In genomic region chr6:157953580-157954091, GRCh38 we compare ENCODE assay signal across 1 cellular context.
TF ChIP-seq lines count a peak whose summit lies in the region.

No MANE protein-coding gene starts in this region.

TF ChIP-seq in HepG2, 621 proteins besides CTCF, POLR2A, EP300 and RAD21 (continued from another document):
- peak; percentile 70 for TF ChIP-seq ZNF687 (CRISPR knock-in tag; IDR thresholded peaks at IDR 0.05)
- TF ChIP-seq ZSCAN20 (CRISPR knock-in tag; IDR thresholded peaks at IDR 0.05; ENCODE audit: borderline replicate concordance) = 0 out of 2 replicates have a peak, but pooled peaks have one; percentile 45
- no peak for TF ChIP-seq SAFB2 (CRISPR knock-in tag; IDR thresholded peaks at IDR 0.05; ENCODE audit: borderline replicate concordance, low read depth)
- 0 out of 2 replicates have a peak, but pooled peaks have one; percentile 46 for TF ChIP-seq ZNF138 (CRISPR knock-in tag; IDR thresholded peaks at IDR 0.05; ENCODE audit: low read depth)
- no peak for TF ChIP-seq GTF2F1 (IDR thresholded peaks at IDR 0.05; ENCODE audit: low read length)
- TF ChIP-seq PITX1 (CRISPR knock-in tag; IDR thresholded peaks at IDR 0.05) = peak; percentile 46; the same call in 1 of the 2 replicates
- TF ChIP-seq TCF7L2 (IDR thresholded peaks at IDR 0.05; ENCODE audit: low read depth, low read length) = no peak
- peak; percentile 31; the same call in 1 of the 2 replicates for TF ChIP-seq NRL (CRISPR knock-in tag; IDR thresholded peaks at IDR 0.05; ENCODE audit: borderline replicate concordance)
- TF ChIP-seq NFKBIZ (CRISPR knock-in tag; IDR thresholded peaks at IDR 0.05) = no peak
- TF ChIP-seq ZNF136 (CRISPR knock-in tag; IDR thresholded peaks at IDR 0.05; ENCODE audit: low read depth) = no peak
- peak; percentile 51; the same call in 1 of the 2 replicates for TF ChIP-seq FLYWCH1 (CRISPR knock-in tag; IDR thresholded peaks at IDR 0.05)
- TF ChIP-seq ZBTB7A (CRISPR knock-in tag; IDR thresholded peaks at IDR 0.05) = 0 out of 2 replicates have a peak, but pooled peaks have one; percentile 45
- TF ChIP-seq TGIF2 (CRISPR knock-in tag; IDR thresholded peaks at IDR 0.05) = 0 out of 2 replicates have a peak, but pooled peaks have one; percentile 60
- no peak for TF ChIP-seq ZNF609 (CRISPR knock-in tag; IDR thresholded peaks at IDR 0.05; ENCODE audit: borderline replicate concordance)
- no peak for TF ChIP-seq ZNF335 (CRISPR knock-in tag; IDR thresholded peaks at IDR 0.05)
- no peak for TF ChIP-seq ZNF180 (CRISPR knock-in tag; IDR thresholded peaks at IDR 0.05; ENCODE audit: borderline replicate concordance, low read depth)
- TF ChIP-seq ZNF879 (CRISPR knock-in tag; IDR thresholded peaks at IDR 0.05) = 0 out of 2 replicates have a peak, but pooled peaks have one; percentile 57
- TF ChIP-seq BCL3 (CRISPR knock-in tag; IDR thresholded peaks at IDR 0.05) = peak; percentile 55; the same call in 1 of the 2 replicates
- TF ChIP-seq ZNF777 (CRISPR knock-in tag; IDR thresholded peaks at IDR 0.05) = peak; percentile 69; the same call in 1 of the 2 replicates
- TF ChIP-seq ZBTB14 (CRISPR knock-in tag; IDR thresholded peaks at IDR 0.05) = 0 out of 2 replicates have a peak, but pooled peaks have one; percentile 31
TF ChIP-seq in HepG2: peak in this region for 54.
